Comparison of ENCODE assay signal across 1 cellular context in genomic region chr19:892243-892996, GRCh38.
TF ChIP-seq lines count a peak whose summit lies in the region.

No MANE protein-coding gene starts in this region.

TF ChIP-seq in IMR-90, 13 proteins besides CTCF, POLR2A, EP300 and RAD21 (continued from another document):
- TF ChIP-seq MAZ (IDR thresholded peaks at IDR 0.05; ENCODE audit: borderline replicate concordance, low read depth, low read length): no peak
- TF ChIP-seq CEBPB (IDR thresholded peaks at IDR 0.05; ENCODE audit: low read depth, low read length): no peak
- TF ChIP-seq RCOR1 (IDR thresholded peaks at IDR 0.05; ENCODE audit: insufficient replicate concordance, low read length): no peak
